In genomic region chr19:508204-509150, GRCh38 we compare ENCODE assay signal across 8 cellular contexts. TPM values are rescaled to one million over a fixed set of nuclear protein-coding genes. Genes with fewer than 3 reads are reported as not detected.
DNase-seq lines count a peak whose midpoint lies in the region; ATAC-seq and TF ChIP-seq lines count a peak whose summit lies in the region.

No MANE protein-coding gene starts in this region.

- WGBS in sigmoid colon, 2 donors = 51 to 61% methylated on average over 32 of the region's 32 CpGs

- H3K27ac ChIP-seq in SK-N-MC (no peak overlapping the region), sigmoid colon (peak overlapping the region in 2 of 4 donors; percentile 88 to 98)

- H3K36me3 ChIP-seq in SK-N-MC (ENCODE audit: insufficient read depth, low read length) = no peaks in the 10 kb centered on the region; the same call in 1 of the 2 replicates
- peaks cover 0 to 11% (median 0%) of the 10 kb centered on the region in 4 donors for H3K36me3 ChIP-seq in sigmoid colon

- TF ChIP-seq CTCF in GM12864 (IDR thresholded peaks at IDR 0.05; ENCODE audit: low read depth, low read length, missing control alignments) (no peak), fibroblast of the aortic adventitia (IDR thresholded peaks at IDR 0.05; ENCODE audit: insufficient read depth, low read length) (no peak), sigmoid colon (IDR thresholded peaks at IDR 0.05) (no peak)

- DNase-seq in GM12864 (ENCODE audit: low read depth) = no peak
- DNase-seq in SK-N-MC (ENCODE audit: low read depth, low spot score) = no peak
- DNase-seq in fibroblast of the aortic adventitia (ENCODE audit: low read depth) = no peak
- DNase-seq in sigmoid colon = peak; percentile 66
- DNase-seq in NCI-H2171 treated with DMSO at 0.1 percent for 48 hours (lab: John Stamatoyannopoulos, UW) = no peak
- DNase-seq in ecto neural progenitor cell (ENCODE audit: low spot score) = no peak
- no peak for DNase-seq in middle frontal gyrus (ENCODE audit: extremely low spot score, low spot score)

- H3K4me3 ChIP-seq in GM12864 (ENCODE audit: low read depth, low read length) (peak overlapping the region; percentile 85), SK-N-MC (peak overlapping the region; percentile 98), fibroblast of the aortic adventitia (ENCODE audit: low read depth, low read length) (peak overlapping the region; percentile 94), sigmoid colon (peak overlapping the region; percentile 82 to 100 (median 98))

- no peaks in the 10 kb centered on the region for H3K27me3 ChIP-seq in sigmoid colon

- H3K9ac ChIP-seq in SK-N-MC (ENCODE audit: insufficient read length) = peak overlapping the region; percentile 72

- H3K9me3 ChIP-seq in SK-N-MC (ENCODE audit: low read depth, low read length) = no peaks in the 10 kb centered on the region
- H3K9me3 ChIP-seq in sigmoid colon = no peaks in the 10 kb centered on the region

- ATAC-seq in HG02763 (IDR thresholded peaks at IDR 0.05; ENCODE audit: unreplicated experiment) = no peak

- TF ChIP-seq POLR2A in sigmoid colon (IDR thresholded peaks at IDR 0.05) = no peak

- TF ChIP-seq EP300 in sigmoid colon (IDR thresholded peaks at IDR 0.05) = no peak

- peaks cover 0 to 42% (median 35%) of the 10 kb centered on the region in 4 donors for H3K4me1 ChIP-seq in sigmoid colon

- intact Hi-C loops in sigmoid colon (cut with DNase I) = no loop called here

RNA-seq across cellular contexts. Expression of gene TPGS1, which starts 1.2 kb away (rescaled TPM):
- total RNA-seq in fibroblast of the aortic adventitia (ENCODE audit: low replicate concordance) (25.2 and 56.4 TPM in 2 replicates), sigmoid colon (10 to 100 TPM; 36.3 to 78.8 (median 46.6) TPM)
- 10 to 100 TPM; 14.3 to 23.6 (median 20.4) TPM for polyA plus RNA-seq in sigmoid colon

RNA-seq across cellular contexts. Expression of gene MADCAM1, which starts 12.2 kb away (rescaled TPM):
- 0.16 and 0.18 TPM in 2 replicates for total RNA-seq in fibroblast of the aortic adventitia (ENCODE audit: low replicate concordance)
- under 1 TPM in 3 of 4 donors, not detected in 1; 0.16 to 0.55 (median 0.27) TPM for total RNA-seq in sigmoid colon
- polyA plus RNA-seq in sigmoid colon = 1 to 10 TPM in 1 of 3 donors, under 1 TPM in 2; 0.46 to 6.3 (median 0.60) TPM

RNA-seq across cellular contexts. Expression of gene CDC34, which starts 23.1 kb away (rescaled TPM):
- total RNA-seq in fibroblast of the aortic adventitia (ENCODE audit: low replicate concordance) (31.0 and 65.8 TPM in 2 replicates), sigmoid colon (100 to 1,000 TPM in 2 of 4 donors, 10 to 100 TPM in 2; 74.9 to 152 (median 95.1) TPM)
- polyA plus RNA-seq in sigmoid colon = 100 to 1,000 TPM in 1 of 3 donors, 10 to 100 TPM in 2; 79.2 to 110 (median 96.7) TPM

RNA-seq across cellular contexts. Expression of gene GZMM, which starts 35.4 kb away (rescaled TPM):
- total RNA-seq in fibroblast of the aortic adventitia (ENCODE audit: low replicate concordance) (not detected in 2 replicates), sigmoid colon (under 1 TPM in 1 of 4 donors, not detected in 3; 0.49 TPM)
- polyA plus RNA-seq in sigmoid colon = 10 to 100 TPM in 1 of 3 donors, not detected in 2; 11.2 TPM

RNA-seq across cellular contexts. Expression of gene SHC2, which starts 47.6 kb away (rescaled TPM):
- total RNA-seq in fibroblast of the aortic adventitia (ENCODE audit: low replicate concordance) (0.81 and 3.3 TPM in 2 replicates), sigmoid colon (10 to 100 TPM; 17.8 to 49.9 (median 24.9) TPM)
- 10 to 100 TPM in 1 of 3 donors, 1 to 10 TPM in 2; 1.8 to 10.8 (median 9.3) TPM for polyA plus RNA-seq in sigmoid colon
